26 cellular contexts compared by ENCODE assay signal in the genomic region with DNA sequence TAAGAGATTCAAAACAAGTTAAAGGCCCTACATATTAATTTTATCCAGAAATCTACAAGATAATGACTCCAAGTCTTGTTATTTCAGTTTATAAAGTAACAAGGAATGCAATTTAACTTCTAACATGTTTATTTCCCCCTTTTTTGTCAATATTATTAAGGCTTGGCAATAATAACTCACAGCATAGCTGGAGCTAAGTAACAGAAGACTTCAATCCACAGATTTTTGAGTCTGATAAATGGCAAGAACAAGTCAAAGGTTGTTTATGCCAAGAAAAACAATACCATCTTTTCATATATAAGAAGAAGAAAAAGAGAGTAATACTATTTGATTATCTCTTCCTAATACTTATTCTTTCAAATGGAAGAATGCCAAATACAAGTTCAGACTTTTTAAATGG.
"Had no signal": no experiment of that assay in that cellular context is flagged by ENCODE, and none has a peak within 500 bp of the region (broad histone marks: within the 10 kb centered on the region; RNA-seq: fewer than 3 reads in every experiment).

No MANE protein-coding gene starts in this region.

- H3K79me2 ChIP-seq: parathyroid adenoma had no signal

- DNase-seq: activated CD4-positive, alpha-beta T cell treated with anti-CD3 and anti-CD28 coated beads for 48 hours; activated CD4-positive, alpha-beta T cell treated with anti-CD3 and anti-CD28 coated beads, Interleukin-2, amount 50 U/mL, for 48 hours; activated CD8-positive, alpha-beta memory T cell treated with anti-CD3 and anti-CD28 coated beads for 24 hours; activated effector memory CD4-positive, alpha-beta T cell treated with Interleukin-2 at 50 U/mL for 16 hours; activated naive CD4-positive, alpha-beta T cell treated with anti-CD3 and anti-CD28 coated beads for 36 hours; activated naive CD8-positive, alpha-beta T cell treated with anti-CD3 and anti-CD28 coated beads for 36 hours; cortex of kidney; esophagus squamous epithelium; glutamatergic neuron; left cardiac atrium; naive thymus-derived CD8-positive, alpha-beta T cell; nucleus accumbens; psoas muscle; stimulated activated CD4-positive, alpha-beta T cell treated with anti-CD3 and anti-CD28 coated beads, Interleukin-15, amount 100 ng/mL, for 24 hours; stimulated activated CD4-positive, alpha-beta T cell treated with anti-CD3 and anti-CD28 coated beads, Interleukin-2, amount 100 ng/mL, for 24 hours; stimulated activated naive B cell treated with anti-CD40 and anti-IgM and Interleukin-4, amounts not matched to agents 10 μg/mL and 1 μg/mL and 100 μg/mL, for 72 hours; T-helper 1 cell; tibial artery; upper lobe of right lung had no signal

- H3K4me3 ChIP-seq: esophagus squamous epithelium, psoas muscle, suprapubic skin, tibial artery, upper lobe of right lung had no signal

- H3K4me1 ChIP-seq: esophagus squamous epithelium, psoas muscle, suprapubic skin, tibial artery, upper lobe of right lung had no signal

- FAIRE-seq: frontal cortex, islet of Langerhans, TTC549 had no signal

- H3K9ac ChIP-seq: parathyroid adenoma had no signal

- H3K27ac ChIP-seq: esophagus squamous epithelium, parathyroid adenoma, psoas muscle, suprapubic skin, tibial artery, upper lobe of right lung, VCaP had no signal

- H2AFZ ChIP-seq: parathyroid adenoma had no signal

- H3K36me3 ChIP-seq: esophagus squamous epithelium, suprapubic skin, tibial artery, upper lobe of right lung had no signal

- H3K27me3 ChIP-seq: esophagus squamous epithelium, suprapubic skin, tibial artery, upper lobe of right lung had no signal

- ATAC-seq: activated CD4-positive, CD25-positive, alpha-beta regulatory T cell treated with anti-CD3 and anti-CD28 coated beads, Interleukin-2, amount 50 U/mL, for 24 hours; naive thymus-derived CD8-positive, alpha-beta T cell; psoas muscle; stimulated activated naive B cell treated with anti-CD40 and anti-IgM and Interleukin-4, amounts not matched to agents 10 μg/mL and 1 μg/mL and 100 μg/mL, for 72 hours; upper lobe of right lung had no signal

- H3K9me3 ChIP-seq: esophagus squamous epithelium, psoas muscle, suprapubic skin, tibial artery, upper lobe of right lung had no signal
